In the genomic region with DNA sequence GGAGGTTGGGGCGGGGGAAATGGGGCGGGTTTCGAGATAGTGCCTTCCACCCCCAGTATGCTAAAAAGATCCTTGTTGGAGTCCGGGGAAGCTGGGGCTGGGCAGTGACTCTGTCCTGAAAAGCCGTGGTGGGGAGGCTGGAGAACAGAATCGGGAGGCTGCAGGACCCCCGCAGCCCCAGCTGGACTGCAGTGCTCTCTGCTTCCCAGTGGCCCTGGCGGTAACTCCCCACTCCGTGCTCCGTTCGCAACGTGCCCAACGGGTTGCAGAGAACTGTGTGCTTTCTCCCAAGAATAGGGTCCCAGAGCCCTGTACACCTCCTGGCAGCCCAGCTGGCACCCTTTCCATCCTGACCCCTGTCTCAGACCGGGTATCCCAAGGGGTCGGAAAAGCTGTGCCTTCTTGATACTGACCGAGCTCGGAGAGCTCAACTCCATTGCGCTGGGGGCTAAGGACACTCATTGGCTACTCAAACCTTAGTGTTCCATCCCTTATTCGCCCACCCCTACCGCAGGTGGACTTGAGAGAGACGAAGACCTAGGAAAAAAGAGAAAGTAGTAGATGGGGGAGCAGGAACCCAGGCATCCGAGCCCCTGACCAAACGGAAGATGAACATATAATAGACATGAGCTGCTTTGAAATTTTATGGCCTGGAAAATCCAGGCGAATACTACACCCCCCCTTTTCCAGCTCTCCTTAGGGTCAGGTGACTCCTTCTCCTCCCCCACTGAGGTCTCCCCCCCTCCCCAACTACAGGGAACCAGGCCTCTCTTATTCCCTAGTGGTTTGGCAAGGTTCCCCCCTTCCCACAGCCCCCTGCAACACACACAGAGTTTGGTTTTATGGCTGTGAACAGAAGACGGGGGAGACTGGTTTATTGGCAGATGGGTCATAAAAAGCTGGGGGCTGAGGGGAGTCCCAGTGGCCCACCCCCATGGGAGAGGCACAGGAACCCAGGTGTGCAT, we compare ENCODE assay signal across 8 cellular contexts. TPM values are rescaled to one million over a fixed set of nuclear protein-coding genes. Genes with fewer than 3 reads are reported as not detected.
DNase-seq lines count a peak whose midpoint lies in the region; ATAC-seq and TF ChIP-seq lines count a peak whose summit lies in the region.

No MANE protein-coding gene starts in this region.

- peak overlapping the region in 1 of 2 donors; percentile 23 for H3K27ac ChIP-seq in mucosa of rectum (ENCODE audit: low read depth in 2 of 2, low read length in 2 of 2)

- peak; percentile 13 for TF ChIP-seq CTCF in choroid plexus epithelial cell (conservative IDR thresholded peaks at IDR 0.05; ENCODE audit: low read depth, low read length)

- DNase-seq in G401 (ENCODE audit: low spot score) (peak; percentile 39), MG63 (no peak), choroid plexus epithelial cell (ENCODE audit: low read depth) (peak; percentile 18), NCI-H2029 (lab: John Stamatoyannopoulos, UW) (no peak)

- peak overlapping the region; percentile 65 for H3K4me3 ChIP-seq in MG63
- H3K4me3 ChIP-seq in choroid plexus epithelial cell (ENCODE audit: low read depth, low read length), result peak overlapping the region; percentile 70
- peak overlapping the region; percentile 66 to 72 for H3K4me3 ChIP-seq in mucosa of rectum (ENCODE audit: low read length in 2 of 2)

- in situ Hi-C loops in G401 (cut with HindIII; ENCODE audit: low sequenced_read_pairs), result no loop called here

- H3K9ac ChIP-seq in mucosa of rectum (ENCODE audit: low read depth in 1 of 2, low read length in 2 of 2), result peak overlapping the region; percentile 47 to 57

- H3K36me3 ChIP-seq in MG63 (peaks cover 3% of the 10 kb centered on the region; the same call in 1 of the 2 replicates), mucosa of rectum (ENCODE audit: control insufficient read depth in 2 of 2, insufficient read depth in 2 of 2, low read length in 2 of 2) (peaks cover 0 to 5% of the 10 kb centered on the region in 2 donors)

- ATAC-seq in HG03439 (IDR thresholded peaks at IDR 0.05; ENCODE audit: unreplicated experiment), result no peak
- ATAC-seq in GM21423 (IDR thresholded peaks at IDR 0.05; ENCODE audit: unreplicated experiment), result no peak
- no peak for ATAC-seq in HG03342 (IDR thresholded peaks at IDR 0.05; ENCODE audit: unreplicated experiment)

- H3K9me3 ChIP-seq in MG63 (no peaks in the 10 kb centered on the region), mucosa of rectum (ENCODE audit: control insufficient read depth in 2 of 2, low read length in 2 of 2) (no peaks in the 10 kb centered on the region)

- H3K27me3 ChIP-seq in MG63, result no peaks in the 10 kb centered on the region
- peaks cover 5 to 10% of the 10 kb centered on the region in 2 donors for H3K27me3 ChIP-seq in mucosa of rectum (ENCODE audit: control insufficient read depth in 2 of 2, insufficient read depth in 2 of 2, low read length in 2 of 2)

- H3K4me1 ChIP-seq in mucosa of rectum (ENCODE audit: control insufficient read depth in 2 of 2, insufficient read depth in 2 of 2, low read length in 2 of 2), result peaks cover 10 to 11% of the 10 kb centered on the region in 2 donors

RNA-seq across cellular contexts. Expression of a gene that starts 1.3 kb away (rescaled TPM):
- total RNA-seq in G401 (2014; rRNA removed; shearing (Covaris generic)), result 16.2 and 29.2 TPM in 2 replicates
- 2.8 and 3.9 TPM in 2 replicates for total RNA-seq in MG63 (2014; rRNA removed; shearing (Covaris generic); ENCODE audit: low replicate concordance)

RNA-seq across cellular contexts. Expression of a gene that starts 15.4 kb away (rescaled TPM):
- total RNA-seq in G401 (2014; rRNA removed; shearing (Covaris generic)), result 897 and 1,131 TPM in 2 replicates
- 1,474 and 1,678 TPM in 2 replicates for total RNA-seq in MG63 (2014; rRNA removed; shearing (Covaris generic); ENCODE audit: low replicate concordance)

RNA-seq across cellular contexts. Expression of a gene that starts 24.1 kb away (rescaled TPM):
- total RNA-seq in G401 (2014; rRNA removed; shearing (Covaris generic)), result 2.5 and 4.3 TPM in 2 replicates
- 3.1 and 5.0 TPM in 2 replicates for total RNA-seq in MG63 (2014; rRNA removed; shearing (Covaris generic); ENCODE audit: low replicate concordance)

RNA-seq across cellular contexts. Expression of a gene that starts 28.4 kb away (rescaled TPM):
- total RNA-seq in G401 (2014; rRNA removed; shearing (Covaris generic)), result 60.2 and 73.7 TPM in 2 replicates
- total RNA-seq in MG63 (2014; rRNA removed; shearing (Covaris generic); ENCODE audit: low replicate concordance), result 75.7 and 97.6 TPM in 2 replicates

RNA-seq across cellular contexts. Expression of a gene that starts 36.5 kb away (rescaled TPM):
- 0.58 and 3.0 TPM in 2 replicates for total RNA-seq in G401 (2014; rRNA removed; shearing (Covaris generic))
- total RNA-seq in MG63 (2014; rRNA removed; shearing (Covaris generic); ENCODE audit: low replicate concordance), result 18.8 and 27.4 TPM in 2 replicates

Comparison
In these comparisons a context has a peak if more than half of its experiments do, and no peak if none do; other contexts are left out.
1. DNase-seq: peak in G401 (single experiment) and choroid plexus epithelial cell (single experiment); none in MG63 (single experiment) and NCI-H2029 (single experiment).
2. Peak in every context shown above with its lines, with median percentiles within 50 percentile points of each other: H3K4me3 ChIP-seq.